Comparison of ENCODE assay signal across 8 cellular contexts in genomic region chr5:144183254-144183889, GRCh38. TPM values are rescaled to one million over a fixed set of nuclear protein-coding genes. Genes with fewer than 3 reads are reported as not detected.
DNase-seq lines count a peak whose midpoint lies in the region; ATAC-seq, FAIRE-seq and TF ChIP-seq lines count a peak whose summit lies in the region.

No MANE protein-coding gene starts in this region.

- H3K27ac ChIP-seq in GM23248 (peak overlapping the region; percentile 40), smooth muscle cell (ENCODE audit: low read depth) (peak overlapping the region; percentile 13)

- H3K9me3 Mint-ChIP-seq in stimulated activated effector memory CD8-positive, alpha-beta T cell treated with anti-CD3 and anti-CD28 coated beads, Interleukin-12 subunit alpha, Interleukin-12 subunit beta, amount 100 ng/mL, for 72 hours, result no peaks in the 10 kb centered on the region

- in situ Hi-C loops in GM23248 (cut with MboI), result no loop called here

- WGBS in GM23248 (ENCODE audit: low coverage in 1 of 2, low lambda C conversion rate in 2 of 2, missing lambda C conversion rate in 2 of 2), 2 experiments, result 0 to 5% methylated on average over 4 of the region's 4 CpGs
- 33% methylated on average over 4 of the region's 4 CpGs for WGBS in smooth muscle cell (ENCODE audit: low lambda C conversion rate)

- no peaks in the 10 kb centered on the region for H3K27me3 ChIP-seq in GM23248 (replicated peaks; ENCODE audit: insufficient read depth)
- no peaks in the 10 kb centered on the region for H3K27me3 ChIP-seq in smooth muscle cell (ENCODE audit: low read depth)

- ATAC-seq in stimulated activated effector memory CD8-positive, alpha-beta T cell treated with anti-CD3 and anti-CD28 coated beads, Interleukin-12 subunit alpha, Interleukin-12 subunit beta, amount 100 ng/mL, for 72 hours, result no peak

- H3F3A ChIP-seq in GM23248 (ENCODE audit: insufficient read depth) (peaks cover 28% of the 10 kb centered on the region), smooth muscle cell (ENCODE audit: low read depth) (peaks cover 4% of the 10 kb centered on the region)

- DNase-seq in AG09319 (ENCODE audit: extremely low read depth, low read depth), result no peak
- peak; percentile 82 for DNase-seq in GM23248
- peak; percentile 59 for DNase-seq in RKO (ENCODE audit: low spot score)
- DNase-seq in fibroblast of gingiva (ENCODE audit: low read depth), result peak; percentile 33
- DNase-seq in smooth muscle cell (lab: John Stamatoyannopoulos, UW; ENCODE audit: unreplicated experiment), result no peak
- no peak for DNase-seq in NCI-H128 (lab: John Stamatoyannopoulos, UW; ENCODE audit: unreplicated experiment)
- DNase-seq in stimulated activated effector memory CD8-positive, alpha-beta T cell treated with anti-CD3 and anti-CD28 coated beads, Interleukin-12 subunit alpha, Interleukin-12 subunit beta, amount 100 ng/mL, for 72 hours (ENCODE audit: low spot score in 2 of 2), result no peak
- no peak for DNase-seq in GM12892 (ENCODE audit: insufficient read length)

- H2AFZ ChIP-seq in GM23248, result 0 out of 2 replicates have a peak overlapping the region, but pooled peaks have one; percentile 14
- no peak overlapping the region for H2AFZ ChIP-seq in smooth muscle cell (ENCODE audit: low read depth)

- no peaks in the 10 kb centered on the region for H3K36me3 ChIP-seq in GM23248 (ENCODE audit: low read depth)
- H3K36me3 ChIP-seq in smooth muscle cell (ENCODE audit: low read depth), result no peaks in the 10 kb centered on the region

- H4K20me1 ChIP-seq in GM23248 (ENCODE audit: insufficient read depth) (no peaks in the 10 kb centered on the region), smooth muscle cell (ENCODE audit: low read depth) (no peaks in the 10 kb centered on the region)

- H3K36me3 Mint-ChIP-seq in stimulated activated effector memory CD8-positive, alpha-beta T cell treated with anti-CD3 and anti-CD28 coated beads, Interleukin-12 subunit alpha, Interleukin-12 subunit beta, amount 100 ng/mL, for 72 hours, result peaks cover 6% of the 10 kb centered on the region

- FAIRE-seq in GM12892 (lab: Jason Lieb, UNC), result no peak

- H3K4me1 ChIP-seq in GM23248 (ENCODE audit: insufficient read depth) (peaks cover 24% of the 10 kb centered on the region), smooth muscle cell (ENCODE audit: low read depth) (peaks cover 12% of the 10 kb centered on the region)

- no peak overlapping the region for H3K9ac ChIP-seq in GM23248
- H3K9ac ChIP-seq in smooth muscle cell (ENCODE audit: low read depth), result no peak overlapping the region

- no peak for TF ChIP-seq POLR2A in GM12892 (IDR thresholded peaks at IDR 0.05; ENCODE audit: low read depth, low read length)

- H3K79me2 ChIP-seq in GM23248 (ENCODE audit: insufficient read depth) (no peaks in the 10 kb centered on the region), smooth muscle cell (ENCODE audit: low read depth) (no peaks in the 10 kb centered on the region)

- H3K4me2 ChIP-seq in GM23248 (ENCODE audit: unreplicated experiment), result no peak overlapping the region
- H3K4me2 ChIP-seq in smooth muscle cell, result peak overlapping the region; percentile 33

- TF ChIP-seq CTCF in AG09319 (IDR thresholded peaks at IDR 0.05; ENCODE audit: low read depth, low read length) (peak; percentile 59), smooth muscle cell (IDR thresholded peaks at IDR 0.05; ENCODE audit: borderline replicate concordance, insufficient read depth, poor library complexity, severe bottlenecking) (peak; percentile 73)

- H3K27ac Mint-ChIP-seq in stimulated activated effector memory CD8-positive, alpha-beta T cell treated with anti-CD3 and anti-CD28 coated beads, Interleukin-12 subunit alpha, Interleukin-12 subunit beta, amount 100 ng/mL, for 72 hours, result no peak overlapping the region

- H3K4me1 Mint-ChIP-seq in stimulated activated effector memory CD8-positive, alpha-beta T cell treated with anti-CD3 and anti-CD28 coated beads, Interleukin-12 subunit alpha, Interleukin-12 subunit beta, amount 100 ng/mL, for 72 hours, result no peaks in the 10 kb centered on the region

- H3K4me3 ChIP-seq in GM23248 (no peak overlapping the region), smooth muscle cell (no peak overlapping the region)

- no peaks in the 10 kb centered on the region for H3K9me3 ChIP-seq in GM23248 (ENCODE audit: low read depth)
- H3K9me3 ChIP-seq in smooth muscle cell (replicated peaks; ENCODE audit: low read depth), result no peaks in the 10 kb centered on the region

- H3K4me3 Mint-ChIP-seq in stimulated activated effector memory CD8-positive, alpha-beta T cell treated with anti-CD3 and anti-CD28 coated beads, Interleukin-12 subunit alpha, Interleukin-12 subunit beta, amount 100 ng/mL, for 72 hours, result no peak overlapping the region

- no peaks in the 10 kb centered on the region for H3K9me2 ChIP-seq in GM23248 (ENCODE audit: insufficient read depth)

RNA-seq across cellular contexts. Expression of gene KCTD16, which starts 12.7 kb away (rescaled TPM):
- total RNA-seq in GM23248 (2014; rRNA removed; shearing (Covaris generic)), result 0.65 and 1.0 TPM in 2 replicates
- polyA plus RNA-seq in GM23248 (2016; fragmentation: Nextera tagmentation; extraction: Ambion mirVana) (0.25 and 0.34 TPM in 2 replicates), smooth muscle cell (1.5 and 1.6 TPM in 2 replicates)
- 11.1 and 13.4 TPM in 2 replicates for total RNA-seq in smooth muscle cell
- polyA plus RNA-seq in GM12892 (2012; ENCODE audit: missing spikeins), result 0.13 TPM

RNA-seq across cellular contexts. Expression of gene YIPF5, which starts 12.9 kb away (rescaled TPM):
- 174 and 201 TPM in 2 replicates for total RNA-seq in GM23248 (2014; rRNA removed; shearing (Covaris generic))
- polyA plus RNA-seq in GM23248 (2016; fragmentation: Nextera tagmentation; extraction: Ambion mirVana) (235 and 236 TPM in 2 replicates), smooth muscle cell (159 and 215 TPM in 2 replicates)
- total RNA-seq in smooth muscle cell, result 192 and 283 TPM in 2 replicates
- 25.9 TPM for polyA plus RNA-seq in GM12892 (2012; ENCODE audit: missing spikeins)

Comparison
In these comparisons a context has a peak if more than half of its experiments do, and no peak if none do; other contexts are left out.
1. DNase-seq: peak in GM23248 (single experiment), RKO (single experiment) and fibroblast of gingiva (single experiment); none in AG09319 (single experiment), smooth muscle cell (single experiment), NCI-H128 (single experiment), stimulated activated effector memory CD8-positive, alpha-beta T cell treated with anti-CD3 and anti-CD28 coated beads, Interleukin-12 subunit alpha, Interleukin-12 subunit beta, amount 100 ng/mL, for 72 hours (0 of 2) and GM12892 (single experiment).